In the genomic region with DNA sequence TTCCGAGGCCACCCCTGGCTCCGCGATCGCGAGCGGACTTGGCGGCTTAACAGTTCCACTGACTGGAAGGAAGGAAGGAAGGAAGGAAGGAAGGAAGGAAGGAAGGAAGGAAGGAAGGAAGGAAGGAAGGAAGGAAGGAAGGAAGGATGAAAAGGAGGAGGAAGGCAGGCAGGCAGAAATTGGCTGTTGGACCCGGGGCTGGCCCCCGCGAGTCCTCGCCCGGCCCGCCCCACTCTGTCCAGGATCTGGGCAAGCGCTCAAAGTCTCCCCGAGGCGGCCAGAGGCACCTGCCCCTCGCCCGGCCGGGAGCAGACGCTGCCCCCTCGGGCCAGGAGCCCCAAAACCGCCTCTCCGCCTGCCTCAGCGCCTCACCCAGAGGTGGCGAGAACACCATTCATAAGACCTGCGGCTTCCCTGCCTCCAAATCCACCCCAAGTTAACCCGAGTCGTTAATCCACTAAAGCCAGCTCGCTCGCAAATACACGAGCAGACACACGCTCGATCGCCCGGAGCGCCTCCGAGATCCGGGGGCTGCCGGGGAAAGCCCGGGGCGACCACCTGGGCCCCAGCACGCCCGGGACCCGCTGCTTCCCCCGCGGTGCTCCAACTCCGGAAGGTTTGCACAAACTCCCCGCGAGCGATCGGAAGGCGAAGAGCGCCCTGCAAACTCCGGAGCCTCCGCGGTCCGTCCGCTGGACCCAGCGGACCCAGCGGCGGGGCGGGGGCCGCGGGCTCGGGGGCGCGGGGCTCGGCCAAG, we compare ENCODE assay signal across 8 cellular contexts. TPM values are rescaled to one million over a fixed set of nuclear protein-coding genes. Genes with fewer than 3 reads are reported as not detected.
DNase-seq lines count a peak whose midpoint lies in the region; ATAC-seq and TF ChIP-seq lines count a peak whose summit lies in the region.

No MANE protein-coding gene starts in this region.

- TF ChIP-seq CTCF in Calu3 (IDR thresholded peaks at IDR 0.05; ENCODE audit: unreplicated experiment) = no peak

- no peaks in the 10 kb centered on the region for H3K9me3 ChIP-seq in iPS-18a (ENCODE audit: control insufficient read depth, low read depth, low read length)

- DNase-seq in Calu3 (peak; percentile 31), OCI-M1 (lab: John Stamatoyannopoulos, UW) (peak; percentile 32), astrocyte of the hippocampus (ENCODE audit: low read depth, low spot score) (peak; percentile 66), sciatic nerve (ENCODE audit: low spot score) (peak; percentile 61), NCI-H774 (lab: John Stamatoyannopoulos, UW) (no peak)

- H3K36me3 ChIP-seq in iPS-18a (ENCODE audit: control insufficient read depth, low read depth, low read length) = no peaks in the 10 kb centered on the region

- H3K9ac ChIP-seq in iPS-18a (ENCODE audit: low read length) = no peak overlapping the region

- H3K27ac ChIP-seq in iPS-18a (ENCODE audit: low read length) = no peak overlapping the region

- intact Hi-C loops in Calu3 (cut with micrococcal nuclease; ENCODE audit: unreplicated experiment) (no loop called here), sciatic nerve (cut with DNase I) (no loop called here)

- CTCF ChIA-PET in Calu3 (lab: Charles Lee) = interaction anchor here (1.1 kb wide), 1 partner anchor 379 kb away, joined by 5 read pairs; no protein-coding TSS in a partner anchor

- H3K4me3 ChIP-seq in iPS-18a (ENCODE audit: low read length) = peak overlapping the region; percentile 92

- no peaks in the 10 kb centered on the region for H3K9me3 Mint-ChIP-seq in Calu3 (ENCODE audit: low read depth, unreplicated experiment)

- BruUV-seq in Calu3 (replicated peaks; lab: Mats Ljungman, UMichigan) = no TSS peak

- H3K27me3 Mint-ChIP-seq in Calu3 (ENCODE audit: unreplicated experiment) = peaks cover 41% of the 10 kb centered on the region

- peak overlapping the region; percentile 84 for H3K4me3 Mint-ChIP-seq in Calu3 (ENCODE audit: low read depth, unreplicated experiment)

- peaks cover 35% of the 10 kb centered on the region for H3K4me1 ChIP-seq in iPS-18a (ENCODE audit: control insufficient read depth, low read depth, low read length)

- no peaks in the 10 kb centered on the region for H3K4me1 Mint-ChIP-seq in Calu3 (ENCODE audit: low read depth, unreplicated experiment)

- ATAC-seq in GM21619 (IDR thresholded peaks at IDR 0.05; ENCODE audit: unreplicated experiment) = peak; percentile 7
- ATAC-seq in sciatic nerve = peak; percentile 31
- ATAC-seq in HG02840 (IDR thresholded peaks at IDR 0.05; ENCODE audit: low FRiP score, unreplicated experiment) = no peak

- H3K27me3 ChIP-seq in iPS-18a (ENCODE audit: control insufficient read depth, insufficient read depth, low read length) = peaks cover 82% of the 10 kb centered on the region

- peak overlapping the region; percentile 41 for H3K27ac Mint-ChIP-seq in Calu3 (ENCODE audit: unreplicated experiment)

- H3K36me3 Mint-ChIP-seq in Calu3 (ENCODE audit: insufficient read depth, unreplicated experiment) = peaks cover 27% of the 10 kb centered on the region

RNA-seq across cellular contexts. Expression of gene DPF3, which starts 0.8 kb away (rescaled TPM):
- total RNA-seq in Calu3 (2022) (6.9 and 9.6 TPM in 2 replicates), sciatic nerve (2.9 TPM)

RNA-seq across cellular contexts. Expression of gene DCAF4, which starts 33.2 kb away (rescaled TPM):
- 20.8 and 21.6 TPM in 2 replicates for total RNA-seq in Calu3 (2022)
- total RNA-seq in sciatic nerve = 14.0 TPM
